Comparison of ENCODE assay signal across 2 cellular contexts in genomic region chr2:157691695-157692094, GRCh38.
TF ChIP-seq lines count a peak whose summit lies in the region.

No MANE protein-coding gene starts in this region.

TF ChIP-seq in IMR-90, 13 proteins besides CTCF, POLR2A, EP300 and RAD21:
- TF ChIP-seq BHLHE40 (IDR thresholded peaks at IDR 0.05; ENCODE audit: low read depth, low read length) (no peak), CEBPB (IDR thresholded peaks at IDR 0.05; ENCODE audit: low read depth, low read length) (peak; percentile 87), MAZ (IDR thresholded peaks at IDR 0.05; ENCODE audit: borderline replicate concordance, low read depth, low read length) (no peak)

TF ChIP-seq in K562, 482 proteins besides CTCF, POLR2A, EP300 and RAD21 (continues in another document):
- TF ChIP-seq ZNF76 (CRISPR knock-in tag; IDR thresholded peaks at IDR 0.05; ENCODE audit: borderline replicate concordance) = no peak
- no peak for TF ChIP-seq SREBF1 (IDR thresholded peaks at IDR 0.05; ENCODE audit: borderline replicate concordance, low read depth, low read length)
- TF ChIP-seq ZBTB43 (CRISPR knock-in tag; IDR thresholded peaks at IDR 0.05) = no peak
- no peak for TF ChIP-seq VEZF1 (CRISPR knock-in tag; IDR thresholded peaks at IDR 0.05)
- no peak for TF ChIP-seq ZNF592 (IDR thresholded peaks at IDR 0.05)
- TF ChIP-seq CTBP1 (IDR thresholded peaks at IDR 0.05; ENCODE audit: borderline replicate concordance) = no peak
- no peak for TF ChIP-seq ZNF408 (CRISPR knock-in tag; IDR thresholded peaks at IDR 0.05; ENCODE audit: low read depth)
- no peak for TF ChIP-seq ELF4 (CRISPR knock-in tag; IDR thresholded peaks at IDR 0.05)
- TF ChIP-seq CBFA2T3 (IDR thresholded peaks at IDR 0.05) = peak; percentile 46; the same call in 1 of the 2 replicates
- 0 out of 2 replicates have a peak, but pooled peaks have one; percentile 38 for TF ChIP-seq ATF3 (IDR thresholded peaks at IDR 0.05)
- no peak for TF ChIP-seq ATF3 (CRISPR knock-in tag; conservative IDR thresholded peaks at IDR 0.05)
- no peak for TF ChIP-seq OTX1 (CRISPR knock-in tag; IDR thresholded peaks at IDR 0.05)
- no peak for TF ChIP-seq ELF2 (CRISPR knock-in tag; IDR thresholded peaks at IDR 0.05)
- TF ChIP-seq CBFA2T2 (conservative IDR thresholded peaks at IDR 0.05) = 0 out of 2 replicates have a peak, but pooled peaks have one; percentile 20
- no peak for TF ChIP-seq GTF2E2 (tag; IDR thresholded peaks at IDR 0.05)
- TF ChIP-seq JUNB (CRISPR knock-in tag; conservative IDR thresholded peaks at IDR 0.05) = no peak
- no peak for TF ChIP-seq ZNF586 (CRISPR knock-in tag; conservative IDR thresholded peaks at IDR 0.05)
- TF ChIP-seq CBX1 (IDR thresholded peaks at IDR 0.05; ENCODE audit: low read depth) = no peak
- TF ChIP-seq XRCC4 (IDR thresholded peaks at IDR 0.05; ENCODE audit: extremely low read depth, insufficient read depth, insufficient read length) = no peak
- TF ChIP-seq PKNOX1 (IDR thresholded peaks at IDR 0.05) = peak; percentile 47; the same call in 1 of the 2 replicates
- TF ChIP-seq ZNF707 (CRISPR knock-in tag; conservative IDR thresholded peaks at IDR 0.05) = no peak
- no peak for TF ChIP-seq PTRF (tag; IDR thresholded peaks at IDR 0.05)
- no peak for TF ChIP-seq CBX5 (IDR thresholded peaks at IDR 0.05; ENCODE audit: borderline replicate concordance, low read depth)
- TF ChIP-seq ZNF318 (IDR thresholded peaks at IDR 0.05; ENCODE audit: borderline replicate concordance in 1 of 2, low read depth in 1 of 2) = 0 out of 4 replicates have a peak, but pooled peaks of 1 of the 2 experiments have one; percentile 47
- TF ChIP-seq HLTF (IDR thresholded peaks at IDR 0.05) = no peak
- no peak for TF ChIP-seq SMAD3 (CRISPR knock-in tag; conservative IDR thresholded peaks at IDR 0.05)
- TF ChIP-seq MBD2 (IDR thresholded peaks at IDR 0.05; ENCODE audit: borderline replicate concordance, low read depth) = no peak
- TF ChIP-seq ZBTB17 (CRISPR knock-in tag; IDR thresholded peaks at IDR 0.05) = no peak
- TF ChIP-seq ERF (CRISPR knock-in tag; IDR thresholded peaks at IDR 0.05) = no peak
- TF ChIP-seq SRSF7 (optimal IDR thresholded peaks at IDR 0.05; ENCODE audit: low read depth, low read length) = no peak
- TF ChIP-seq ASH1L (IDR thresholded peaks at IDR 0.05; ENCODE audit: borderline replicate concordance, low read depth, partially characterized antibody) = no peak
- peak; percentile 22; the same call in 1 of the 2 replicates for TF ChIP-seq SMARCA4 (IDR thresholded peaks at IDR 0.05)
- TF ChIP-seq TFAP4 (CRISPR knock-in tag; IDR thresholded peaks at IDR 0.05; ENCODE audit: borderline replicate concordance) = peak; percentile 42; the same call in 1 of the 2 replicates
- TF ChIP-seq SOX6 (IDR thresholded peaks at IDR 0.05) = 0 out of 2 replicates have a peak, but pooled peaks have one; percentile 14
- no peak for TF ChIP-seq SAP30 (IDR thresholded peaks at IDR 0.05; ENCODE audit: borderline replicate concordance, insufficient read depth, low read depth, low read length, poor library complexity, severe bottlenecking)
- no peak for TF ChIP-seq MEF2D (tag; conservative IDR thresholded peaks at IDR 0.05; ENCODE audit: low read depth)
- TF ChIP-seq NR3C1 (CRISPR knock-in tag; IDR thresholded peaks at IDR 0.05) = no peak
- TF ChIP-seq SIN3A (IDR thresholded peaks at IDR 0.05; ENCODE audit: borderline replicate concordance in 2 of 2, control insufficient read depth in 1 of 2, low read depth in 2 of 2, low read length in 2 of 2) = 0 out of 4 replicates have a peak, but pooled peaks of 1 of the 2 experiments have one; percentile 34
- TF ChIP-seq ZNF699 (CRISPR knock-in tag; IDR thresholded peaks at IDR 0.05; ENCODE audit: insufficient replicate concordance) = no peak
- no peak for TF ChIP-seq ETV6 (IDR thresholded peaks at IDR 0.05; ENCODE audit: borderline replicate concordance in 1 of 2, low read depth in 2 of 2, low read length in 1 of 2)
- TF ChIP-seq ETV6 (CRISPR knock-in tag; IDR thresholded peaks at IDR 0.05; ENCODE audit: borderline replicate concordance) = no peak
- TF ChIP-seq ZNF253 (CRISPR knock-in tag; conservative IDR thresholded peaks at IDR 0.05) = no peak
- TF ChIP-seq NCOR1 (IDR thresholded peaks at IDR 0.05) = 0 out of 2 replicates have a peak, but pooled peaks have one; percentile 5
- no peak for TF ChIP-seq GABPA (tag; conservative IDR thresholded peaks at IDR 0.05; ENCODE audit: low read depth)
- peak; percentile 40 for TF ChIP-seq TAF9B (IDR thresholded peaks at IDR 0.05; ENCODE audit: partially characterized antibody)
- TF ChIP-seq ARID1B (IDR thresholded peaks at IDR 0.05) = peak; percentile 55
- TF ChIP-seq SNIP1 (IDR thresholded peaks at IDR 0.05; ENCODE audit: low read depth) = no peak
- no peak for TF ChIP-seq CHD2 (IDR thresholded peaks at IDR 0.05; ENCODE audit: low read depth, low read length)
- TF ChIP-seq KDM4B (IDR thresholded peaks at IDR 0.05; ENCODE audit: borderline replicate concordance in 2 of 2, low read depth in 1 of 2) = no peak
- peak; percentile 70 for TF ChIP-seq TCF3 (CRISPR knock-in tag; IDR thresholded peaks at IDR 0.05)
- no peak for TF ChIP-seq ZNF316 (IDR thresholded peaks at IDR 0.05)
- no peak for TF ChIP-seq ZNF584 (CRISPR knock-in tag; IDR thresholded peaks at IDR 0.05; ENCODE audit: low read depth)
